ENCODE assay signal across 17 cellular contexts in the genomic region with DNA sequence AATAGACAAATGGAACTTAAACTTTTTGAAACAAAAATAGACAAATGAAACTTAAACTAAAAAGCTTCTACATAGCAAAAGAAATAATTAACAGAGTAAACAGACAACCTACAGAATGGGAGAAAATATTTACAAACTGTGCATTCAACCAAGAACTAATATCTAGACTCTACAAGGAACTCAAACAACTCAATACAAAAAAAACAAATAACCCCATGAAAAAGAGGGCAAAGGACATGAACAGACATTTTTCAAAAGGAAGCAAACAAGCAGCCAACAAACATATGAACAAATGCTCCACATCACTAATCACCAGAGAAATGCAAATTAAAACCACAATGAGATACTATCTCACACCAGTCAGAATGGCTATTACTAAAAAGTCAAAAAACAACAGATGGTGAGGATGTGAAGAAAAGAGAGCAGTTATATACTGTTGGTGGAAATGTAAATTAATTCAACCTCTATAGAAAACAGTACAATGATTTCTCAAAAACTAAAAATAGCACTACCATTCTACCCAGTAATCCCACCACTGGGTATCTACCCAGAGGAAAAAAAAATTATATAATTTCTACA.
DNase-seq lines count a peak whose midpoint lies in the region; ATAC-seq and TF ChIP-seq lines count a peak whose summit lies in the region.
"Had no signal": no experiment of that assay in that cellular context is flagged by ENCODE, and none has a peak within 500 bp of the region (broad histone marks: within the 10 kb centered on the region; RNA-seq: fewer than 3 reads in every experiment).

No MANE protein-coding gene starts in this region.

- H3K9me3 ChIP-seq in adipocyte (ENCODE audit: control insufficient read depth, low read length) = no peaks in the 10 kb centered on the region
- H3K9me3 ChIP-seq: Caco-2 had no signal

- no peak overlapping the region for H3K27ac Mint-ChIP-seq in nephron progenitor cell
- H3K27ac Mint-ChIP-seq: activated CD4-positive, alpha-beta T cell treated with anti-CD3 and anti-CD28 coated beads, Interleukin-2, amount 10 ng/mL, durations not matched to agents 7 days and 5 days had no signal

- DNase-seq in adipocyte (ENCODE audit: low read depth) (peak; percentile 14), nephron progenitor cell (no peak), SW 1271 (lab: John Stamatoyannopoulos, UW) (no peak), cardiac septum (ENCODE audit: low spot score) (no peak)
- DNase-seq in NK-92 treated with Interleukin-12 subunit alpha and Interleukin-12 subunit beta, amount 100 ng/mL, for 24 hours (lab: John Stamatoyannopoulos, UW) = no peak
- DNase-seq: activated CD4-positive, alpha-beta T cell treated with anti-CD3 and anti-CD28 coated beads, Interleukin-2, amount 10 ng/mL, durations not matched to agents 7 days and 5 days; activated gamma-delta T cell treated with Interleukin-2 at 50 U/mL for 16 hours; Caco-2; effector memory CD4-positive, alpha-beta T cell; GDM1; head of caudate nucleus; NCI-H1436 treated with DMSO at 0.1 percent for 48 hours; NCI-H446 had no signal

- H3K4me1 Mint-ChIP-seq in nephron progenitor cell = peaks cover 22% of the 10 kb centered on the region
- H3K4me1 Mint-ChIP-seq: activated CD4-positive, alpha-beta T cell treated with anti-CD3 and anti-CD28 coated beads, Interleukin-2, amount 10 ng/mL, durations not matched to agents 7 days and 5 days; central memory CD8-positive, alpha-beta T cell had no signal

- H3K9ac ChIP-seq in adipocyte (ENCODE audit: low read length) = no peak overlapping the region

- no peak for TF ChIP-seq CTCF in nephron progenitor cell (IDR thresholded peaks at IDR 0.05)

- no peaks in the 10 kb centered on the region for H3K36me3 ChIP-seq in adipocyte (ENCODE audit: control insufficient read depth, insufficient read depth, low read length, severe bottlenecking)

- peaks cover 26% of the 10 kb centered on the region for H3K9me3 Mint-ChIP-seq in nephron progenitor cell

- H3K27me3 Mint-ChIP-seq in nephron progenitor cell (ENCODE audit: low read depth, poor library complexity) = no peaks in the 10 kb centered on the region
- H3K27me3 Mint-ChIP-seq: activated CD4-positive, alpha-beta T cell treated with anti-CD3 and anti-CD28 coated beads, Interleukin-2, amount 10 ng/mL, durations not matched to agents 7 days and 5 days; central memory CD8-positive, alpha-beta T cell had no signal

- intact Hi-C loops in cardiac septum (cut with DNase I) = no loop called here

- ATAC-seq in GM18517 (IDR thresholded peaks at IDR 0.05; ENCODE audit: unreplicated experiment) (peak; percentile 69), GM19468 (IDR thresholded peaks at IDR 0.05; ENCODE audit: extremely low read depth, unreplicated experiment) (peak; percentile 31), HG03025 (IDR thresholded peaks at IDR 0.05; ENCODE audit: low FRiP score, unreplicated experiment) (peak; percentile 46)

- H3K36me3 Mint-ChIP-seq in nephron progenitor cell (ENCODE audit: low read depth) = peaks cover 5% of the 10 kb centered on the region

- H3K4me3 ChIP-seq in adipocyte (ENCODE audit: low read length) = no peak overlapping the region

- H3K4me3 Mint-ChIP-seq in nephron progenitor cell = no peak overlapping the region
- H3K4me3 Mint-ChIP-seq: activated CD4-positive, alpha-beta T cell treated with anti-CD3 and anti-CD28 coated beads, Interleukin-2, amount 10 ng/mL, durations not matched to agents 7 days and 5 days; central memory CD8-positive, alpha-beta T cell had no signal

- peaks cover 17% of the 10 kb centered on the region for H3K4me1 ChIP-seq in adipocyte (ENCODE audit: control insufficient read depth, insufficient read depth, low read length)
- H3K4me1 ChIP-seq: Caco-2 had no signal

- H3K27me3 ChIP-seq in adipocyte (replicated peaks; ENCODE audit: control insufficient read depth, insufficient read depth, low read length) = no peaks in the 10 kb centered on the region
